Comparison of ENCODE assay signal across 7 cellular contexts in the genomic region with DNA sequence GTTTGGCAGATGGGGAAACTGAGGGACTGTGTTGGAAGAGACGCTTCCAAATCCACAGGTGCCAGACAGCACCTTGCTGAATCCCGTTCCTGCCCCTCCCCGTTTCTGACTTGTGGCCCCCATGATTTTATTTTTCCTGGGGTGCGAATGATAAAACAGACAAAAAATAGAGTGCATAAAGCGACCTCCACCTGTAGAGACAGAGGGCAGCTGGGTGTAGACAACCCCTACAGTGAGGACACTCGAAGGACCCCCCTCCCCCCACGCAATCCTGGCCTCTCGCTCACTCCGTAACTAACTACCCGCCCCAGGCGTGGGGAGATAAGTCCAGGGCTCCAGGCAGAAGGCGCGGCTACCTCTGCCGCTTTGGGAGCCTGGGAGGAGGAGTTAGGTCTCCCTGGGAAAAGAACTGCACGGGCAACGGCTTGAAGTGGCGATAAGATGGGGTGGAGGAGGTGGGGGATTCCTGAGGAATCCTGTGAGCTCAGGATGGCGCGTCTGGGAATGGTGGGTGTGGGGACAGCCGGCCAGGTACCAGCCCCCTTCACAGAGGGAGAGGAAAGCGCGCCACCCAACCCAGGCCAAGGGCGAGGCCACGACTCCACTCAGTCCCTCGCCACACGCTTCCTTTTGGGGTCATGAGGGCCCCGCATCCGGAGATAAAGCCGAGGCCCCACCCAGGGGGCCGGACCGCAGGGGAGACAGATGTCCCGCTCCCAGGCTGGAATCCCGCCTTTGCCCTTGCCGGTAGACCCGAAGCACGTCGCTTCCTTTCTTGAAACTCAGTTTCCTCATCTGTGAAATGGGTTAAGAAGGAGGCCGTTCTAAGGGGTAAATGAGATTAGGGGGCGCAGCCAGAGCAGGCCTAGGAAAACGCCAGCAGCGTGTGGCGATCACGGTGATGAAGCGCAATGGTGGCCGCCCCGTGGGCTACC. TPM values are rescaled to one million over a fixed set of nuclear protein-coding genes. Genes with fewer than 3 reads are reported as not detected.
DNase-seq lines count a peak whose midpoint lies in the region; ATAC-seq and TF ChIP-seq lines count a peak whose summit lies in the region.

No MANE protein-coding gene starts in this region.

- CTCF ChIA-PET in activated CD8-positive, alpha-beta memory T cell treated with anti-CD3 and anti-CD28 coated beads, Interleukin-2, amount 10 ng/mL, durations not matched to agents 7 days and 5 days (lab: Charles Lee): interaction anchor here (1.6 to 4.8 kb wide), 6 partner anchors 9 to 128 kb away, joined by 8 to 35 read pairs (median 23); a partner anchor contains a TSS

- peaks cover 5% of the 10 kb centered on the region for H3K36me3 Mint-ChIP-seq in activated CD8-positive, alpha-beta memory T cell treated with anti-CD3 and anti-CD28 coated beads, Interleukin-2, amount 10 ng/mL, durations not matched to agents 7 days and 5 days

- DNase-seq in GF-D8 (lab: John Stamatoyannopoulos, UW) (peak; percentile 77), HAP-1 (ENCODE audit: low spot score in 2 of 2) (peak; percentile 83 to 88), NCI-H460 (ENCODE audit: extremely low read depth, low read depth) (peak; percentile 64), esophagus squamous epithelium (lab: John Stamatoyannopoulos, UW) (no peak), myocyte (ENCODE audit: low read depth) (peak; percentile 70), uterus (peak; percentile 72 to 77)
- DNase-seq in activated CD8-positive, alpha-beta memory T cell treated with anti-CD3 and anti-CD28 coated beads, Interleukin-2, amount 10 ng/mL, durations not matched to agents 7 days and 5 days: peak; percentile 92

- in situ Hi-C loops in HAP-1 (cut with MboI; ENCODE audit: low sequenced_read_pairs): no loop called here

- H3K4me3 ChIP-seq in HAP-1: peak overlapping the region; percentile 68
- H3K4me3 ChIP-seq in esophagus squamous epithelium: peak overlapping the region; percentile 93 to 99 (median 97)
- H3K4me3 ChIP-seq in uterus: peak overlapping the region; percentile 95

- intact Hi-C loops in esophagus squamous epithelium (cut with DNase I) (loop anchor here (5.0 kb wide), 2 partner anchors 105 to 125 kb away; a partner anchor contains a TSS), uterus (cut with DNase I; ENCODE audit: low total_unique reads) (loop anchor here (10.0 kb wide), 1 partner anchor 103 kb away; a partner anchor contains a TSS)

- H3K9me3 ChIP-seq in HAP-1 (no peaks in the 10 kb centered on the region), esophagus squamous epithelium (no peaks in the 10 kb centered on the region), uterus (no peaks in the 10 kb centered on the region)

- TF ChIP-seq CTCF in esophagus squamous epithelium (IDR thresholded peaks at IDR 0.05) (peak in 1 of 6 experiments; percentile 5), uterus (IDR thresholded peaks at IDR 0.05) (peak in 1 of 4 experiments; percentile 5)

- no peaks in the 10 kb centered on the region for H3K27me3 Mint-ChIP-seq in activated CD8-positive, alpha-beta memory T cell treated with anti-CD3 and anti-CD28 coated beads, Interleukin-2, amount 10 ng/mL, durations not matched to agents 7 days and 5 days

- H3K27ac ChIP-seq in esophagus squamous epithelium (peak overlapping the region; percentile 99 to 100 (median 100)), uterus (peak overlapping the region; percentile 99)

- H3K4me1 ChIP-seq in HAP-1: peaks cover 27% of the 10 kb centered on the region
- H3K4me1 ChIP-seq in esophagus squamous epithelium: peaks cover 31 to 73% (median 34%) of the 10 kb centered on the region in 3 donors
- peaks cover 0 to 22% of the 10 kb centered on the region in 2 donors for H3K4me1 ChIP-seq in uterus

- H3K27me3 ChIP-seq in HAP-1 (ENCODE audit: low read depth) (no peaks in the 10 kb centered on the region), esophagus squamous epithelium (no peaks in the 10 kb centered on the region), uterus (no peaks in the 10 kb centered on the region)

- peak overlapping the region; percentile 87 for H3K4me3 Mint-ChIP-seq in activated CD8-positive, alpha-beta memory T cell treated with anti-CD3 and anti-CD28 coated beads, Interleukin-2, amount 10 ng/mL, durations not matched to agents 7 days and 5 days

- H3K9me3 Mint-ChIP-seq in activated CD8-positive, alpha-beta memory T cell treated with anti-CD3 and anti-CD28 coated beads, Interleukin-2, amount 10 ng/mL, durations not matched to agents 7 days and 5 days (ENCODE audit: low read depth): no peaks in the 10 kb centered on the region

- peak overlapping the region; percentile 94 for H3K27ac Mint-ChIP-seq in activated CD8-positive, alpha-beta memory T cell treated with anti-CD3 and anti-CD28 coated beads, Interleukin-2, amount 10 ng/mL, durations not matched to agents 7 days and 5 days

- ATAC-seq in activated CD8-positive, alpha-beta memory T cell treated with anti-CD3 and anti-CD28 coated beads, Interleukin-2, amount 10 ng/mL, durations not matched to agents 7 days and 5 days: peak; percentile 32

- WGBS in esophagus squamous epithelium, 2 donors: 0 to 1% methylated on average over 13 to 35 of the region's 46 CpGs

- H3K4me1 Mint-ChIP-seq in activated CD8-positive, alpha-beta memory T cell treated with anti-CD3 and anti-CD28 coated beads, Interleukin-2, amount 10 ng/mL, durations not matched to agents 7 days and 5 days: peaks cover 46% of the 10 kb centered on the region

- TF ChIP-seq POLR2A in esophagus squamous epithelium (IDR thresholded peaks at IDR 0.05): no peak
- no peak for TF ChIP-seq POLR2A in uterus (IDR thresholded peaks at IDR 0.05)

- H3K36me3 ChIP-seq in HAP-1 (replicated peaks): peaks cover 17% of the 10 kb centered on the region
- peaks cover 5 to 15% (median 13%) of the 10 kb centered on the region in 3 donors for H3K36me3 ChIP-seq in esophagus squamous epithelium
- no peaks in the 10 kb centered on the region for H3K36me3 ChIP-seq in uterus

RNA-seq across cellular contexts. Expression of a gene that starts 1.9 kb away (rescaled TPM):
- total RNA-seq in NCI-H460 (2014; rRNA removed; shearing (Covaris generic)): 63.8 and 68.7 TPM in 2 replicates
- 86.5 and 88.7 TPM in 2 replicates for polyA plus RNA-seq in NCI-H460 (2014; cell fraction: nucleus; rRNA removed)
- 100 to 1,000 TPM; 149 to 152 TPM for total RNA-seq in activated CD8-positive, alpha-beta memory T cell treated with anti-CD3 and anti-CD28 coated beads, Interleukin-2, amount 10 ng/mL, durations not matched to agents 7 days and 5 days
- total RNA-seq in esophagus squamous epithelium (10 to 100 TPM; 47.3 to 87.4 (median 58.0) TPM), myocyte (45.3 and 48.9 TPM in 2 replicates), uterus (100 to 1,000 TPM in 2 of 4 donors, 10 to 100 TPM in 2; 48.8 to 198 (median 76.8) TPM)
- polyA plus RNA-seq in myocyte (2012): 65.6 TPM

RNA-seq across cellular contexts. Expression of a gene that starts 15.7 kb away (rescaled TPM):
- 0.32 and 1.2 TPM in 2 replicates for total RNA-seq in NCI-H460 (2014; rRNA removed; shearing (Covaris generic))
- 0.53 and 0.92 TPM in 2 replicates for polyA plus RNA-seq in NCI-H460 (2014; cell fraction: nucleus; rRNA removed)
- under 1 TPM; 0.18 to 0.35 TPM for total RNA-seq in activated CD8-positive, alpha-beta memory T cell treated with anti-CD3 and anti-CD28 coated beads, Interleukin-2, amount 10 ng/mL, durations not matched to agents 7 days and 5 days
- 10 to 100 TPM in 1 of 4 donors, 1 to 10 TPM in 3; 1.7 to 10.6 (median 8.7) TPM for total RNA-seq in esophagus squamous epithelium
- total RNA-seq in myocyte: 0.03 and 0.36 TPM in 2 replicates
- 0.06 TPM for polyA plus RNA-seq in myocyte (2012)
- 10 to 100 TPM in 1 of 4 donors, 1 to 10 TPM in 1, under 1 TPM in 2; 0.26 to 14.0 (median 4.2) TPM for total RNA-seq in uterus

RNA-seq across cellular contexts. Expression of a gene that starts 21.2 kb away (rescaled TPM):
- 0.02 TPM in 1 of 2 replicates, not detected in the other for total RNA-seq in NCI-H460 (2014; rRNA removed; shearing (Covaris generic))
- 1.8 TPM in 1 of 2 replicates, not detected in the other for polyA plus RNA-seq in NCI-H460 (2014; cell fraction: nucleus; rRNA removed)
- total RNA-seq in activated CD8-positive, alpha-beta memory T cell treated with anti-CD3 and anti-CD28 coated beads, Interleukin-2, amount 10 ng/mL, durations not matched to agents 7 days and 5 days: under 1 TPM in 1 of 2 experiments, not detected in 1; 0.73 TPM
- total RNA-seq in esophagus squamous epithelium (not detected), myocyte (not detected in 2 replicates), uterus (under 1 TPM in 3 of 4 donors, not detected in 1; 0.28 to 0.59 (median 0.51) TPM)
- 0.09 TPM for polyA plus RNA-seq in myocyte (2012)

RNA-seq across cellular contexts. Expression of a gene that starts 41.1 kb away (rescaled TPM):
- total RNA-seq in NCI-H460 (2014; rRNA removed; shearing (Covaris generic)): 0.59 TPM in 1 of 2 replicates, not detected in the other
- polyA plus RNA-seq in NCI-H460 (2014; cell fraction: nucleus; rRNA removed): 0.25 and 2.2 TPM in 2 replicates
- not detected for total RNA-seq in activated CD8-positive, alpha-beta memory T cell treated with anti-CD3 and anti-CD28 coated beads, Interleukin-2, amount 10 ng/mL, durations not matched to agents 7 days and 5 days
- total RNA-seq in esophagus squamous epithelium (not detected), myocyte (not detected in 2 replicates), uterus (under 1 TPM in 2 of 4 donors, not detected in 2; 0.85 to 0.97 TPM)
- not detected for polyA plus RNA-seq in myocyte (2012)
